ENCODE assay signal across 7 cellular contexts in genomic region chr17:74742153-74742515, GRCh38. TPM values are rescaled to one million over a fixed set of nuclear protein-coding genes. Genes with fewer than 3 reads are reported as not detected.
A peak's percentile ranks its signal among the peaks of the same experiment; 100 is the strongest.
DNase-seq lines count a peak whose midpoint lies in the region; ATAC-seq and TF ChIP-seq lines count a peak whose summit lies in the region.

No MANE protein-coding gene starts in this region.

- DNase-seq in activated B cell treated with CpG ODN at 0.5 μM for 24 hours, result no peak
- DNase-seq in foreskin melanocyte, result no peak
- DNase-seq in GM19240 (ENCODE audit: insufficient read length, low spot score), result no peak
- no peak for DNase-seq in omental fat pad (ENCODE audit: low spot score)

- peak overlapping the region; percentile 53 to 89 for H3K4me3 ChIP-seq in neutrophil (ENCODE audit: low read depth in 1 of 2, low read length in 1 of 2)

- POLR2A ChIA-PET in activated B cell treated with CpG ODN at 0.5 μM for 24 hours (lab: Charles Lee), result interaction anchor here (0.6 to 1.8 kb wide), 5 partner anchors 28 to 511 kb away, joined by 4 to 10 read pairs (median 4); partner anchors contain the start of gene FDXR

- CTCF ChIA-PET in activated B cell treated with CpG ODN at 0.5 μM for 24 hours (lab: Charles Lee), result interaction anchor here (0.6 to 2.5 kb wide), 5 partner anchors 17 to 123 kb away, joined by 3 to 25 read pairs (median 8); no protein-coding TSS in a partner anchor

- peaks cover 80% of the 10 kb centered on the region for H3K4me1 Mint-ChIP-seq in activated B cell treated with CpG ODN at 0.5 μM for 24 hours

- peaks cover 38% of the 10 kb centered on the region for H3K36me3 ChIP-seq in neutrophil

- ATAC-seq in GM18502 (IDR thresholded peaks at IDR 0.05; ENCODE audit: poor library complexity, unreplicated experiment) (peak; percentile 50), HG03432 (IDR thresholded peaks at IDR 0.05; ENCODE audit: unreplicated experiment) (peak; percentile 40), activated B cell treated with CpG ODN at 0.5 μM for 24 hours (ENCODE audit: low read depth) (peak; percentile 35), omental fat pad (ENCODE audit: low FRiP score) (no peak)

- no peaks in the 10 kb centered on the region for H3K36me3 Mint-ChIP-seq in activated B cell treated with CpG ODN at 0.5 μM for 24 hours (ENCODE audit: low read depth)

- peak overlapping the region; percentile 73 for H3K27ac Mint-ChIP-seq in activated B cell treated with CpG ODN at 0.5 μM for 24 hours

- peak overlapping the region; percentile 42 for H3K4me3 Mint-ChIP-seq in activated B cell treated with CpG ODN at 0.5 μM for 24 hours

- no peaks in the 10 kb centered on the region for H3K9me3 Mint-ChIP-seq in activated B cell treated with CpG ODN at 0.5 μM for 24 hours

- peak overlapping the region; percentile 98 for H3K27ac ChIP-seq in neutrophil

- peaks cover 98% of the 10 kb centered on the region in 2 experiments for H3K4me1 ChIP-seq in neutrophil (ENCODE audit: control insufficient read depth in 1 of 2, insufficient read depth in 1 of 2, low read depth in 1 of 2, low read length in 1 of 2)

- TF ChIP-seq CTCF in activated B cell treated with CpG ODN at 0.5 μM for 24 hours (IDR thresholded peaks at IDR 0.05) (no peak), neutrophil (IDR thresholded peaks at IDR 0.05) (no peak), omental fat pad (IDR thresholded peaks at IDR 0.05) (no peak)

- H3K27me3 Mint-ChIP-seq in activated B cell treated with CpG ODN at 0.5 μM for 24 hours, result no peaks in the 10 kb centered on the region

- intact Hi-C loops in activated B cell treated with CpG ODN at 0.5 μM for 24 hours (cut with micrococcal nuclease), result no loop called here

- H3K27me3 ChIP-seq in neutrophil, result no peaks in the 10 kb centered on the region

- H3K9me3 ChIP-seq in neutrophil, result no peaks in the 10 kb centered on the region

RNA-seq across cellular contexts. Expression of gene RAB37, which starts 5.1 kb away (rescaled TPM):
- total RNA-seq in activated B cell treated with CpG ODN at 0.5 μM for 24 hours (11.0 and 11.1 TPM in 2 replicates), omental fat pad (1 to 10 TPM in 2 of 4 donors, under 1 TPM in 2; 0.48 to 3.0 (median 1.4) TPM)

RNA-seq across cellular contexts. Expression of gene NHERF1, which starts 6.3 kb away (rescaled TPM):
- total RNA-seq in activated B cell treated with CpG ODN at 0.5 μM for 24 hours (33.3 and 34.5 TPM in 2 replicates), omental fat pad (10 to 100 TPM; 18.0 to 51.7 (median 21.8) TPM)

RNA-seq across cellular contexts. Expression of gene CD300LF, which starts 29.4 kb away (rescaled TPM):
- total RNA-seq in activated B cell treated with CpG ODN at 0.5 μM for 24 hours (0.12 and 0.33 TPM in 2 replicates), omental fat pad (1 to 10 TPM in 3 of 4 donors, not detected in 1; 1.1 to 2.5 (median 2.2) TPM)

RNA-seq across cellular contexts. Expression of gene NAT9, which starts 34.0 kb away (rescaled TPM):
- total RNA-seq in activated B cell treated with CpG ODN at 0.5 μM for 24 hours (59.4 and 79.7 TPM in 2 replicates), omental fat pad (10 to 100 TPM; 15.1 to 35.9 (median 24.2) TPM)
